Comparison of ENCODE assay signal across 8 cellular contexts in genomic region chr12:53659011-53659551, GRCh38. TPM values are rescaled to one million over a fixed set of nuclear protein-coding genes. Genes with fewer than 3 reads are reported as not detected.
A peak's percentile ranks its signal among the peaks of the same experiment; 100 is the strongest.
DNase-seq lines count a peak whose midpoint lies in the region; ATAC-seq and TF ChIP-seq lines count a peak whose summit lies in the region.

No MANE protein-coding gene starts in this region.

- peak overlapping the region in 6 of 12 donors; percentile 9 to 25 (median 18) for H3K4me3 ChIP-seq in heart left ventricle

- H3K9me3 Mint-ChIP-seq in HFFc6, result no peaks in the 10 kb centered on the region

- H3K27ac Mint-ChIP-seq in HFFc6, result peak overlapping the region; percentile 66

- peak overlapping the region; percentile 81 to 99 (median 90) for H3K27ac ChIP-seq in heart left ventricle

- 15 to 27% (median 20%) methylated on average over 3 of the region's 3 CpGs for WGBS in heart left ventricle, 4 donors

- peaks cover 18% of the 10 kb centered on the region for H3K4me1 Mint-ChIP-seq in HFFc6 (ENCODE audit: low read depth)

- H3K27me3 ChIP-seq in heart left ventricle, result no peaks in the 10 kb centered on the region

- ATAC-seq in heart left ventricle (peak; percentile 76 to 92 (median 88)), HG02981 (IDR thresholded peaks at IDR 0.05; ENCODE audit: unreplicated experiment) (no peak), GM18868 (IDR thresholded peaks at IDR 0.05; ENCODE audit: unreplicated experiment) (no peak), HG03159 (IDR thresholded peaks at IDR 0.05; ENCODE audit: unreplicated experiment) (no peak)

- H3K36me3 ChIP-seq in heart left ventricle, result peaks cover 0 to 13% (median 11%) of the 10 kb centered on the region in 9 donors

- TF ChIP-seq CTCF in HFFc6 (IDR thresholded peaks at IDR 0.05), result no peak
- TF ChIP-seq CTCF in heart left ventricle (IDR thresholded peaks at IDR 0.05), result no peak

- no peaks in the 10 kb centered on the region for H3K9me3 ChIP-seq in heart left ventricle

- H3K27me3 Mint-ChIP-seq in HFFc6 (ENCODE audit: insufficient read depth), result no peaks in the 10 kb centered on the region

- no peak overlapping the region for H3K4me3 Mint-ChIP-seq in HFFc6

- TF ChIP-seq POLR2A in heart left ventricle (IDR thresholded peaks at IDR 0.05), result no peak

- no peak for DNase-seq in HFFc6
- DNase-seq in SW480 (ENCODE audit: low spot score), result peak; percentile 87
- peak in 4 of 5 donors; percentile 49 to 62 (median 58) for DNase-seq in heart left ventricle
- peak; percentile 45 for DNase-seq in pulmonary artery endothelial cell (ENCODE audit: low read depth, low spot score)
- DNase-seq in NCI-H2227 (lab: John Stamatoyannopoulos, UW; ENCODE audit: unreplicated experiment), result no peak

- peaks cover 0 to 39% (median 31%) of the 10 kb centered on the region in 12 donors for H3K4me1 ChIP-seq in heart left ventricle

- intact Hi-C loops in heart left ventricle (cut with DNase I), result loop anchor here in 2 of 10 donors (2.0 kb wide), 2 partner anchors 32 to 34 kb away; partner anchors contain the start of gene ATF7 (in 1 of the 2)

- H3K36me3 Mint-ChIP-seq in HFFc6 (ENCODE audit: low read depth), result peaks cover 10% of the 10 kb centered on the region

RNA-seq across cellular contexts. Expression of gene ATP5MC2, which starts 16.8 kb away (rescaled TPM):
- 100 to 1,000 TPM; 257 to 366 (median 308) TPM for total RNA-seq in HFFc6 (2021; fragmentation: NEBNext Ultra II Directional; extraction: Animal tissue kit (Norgen Biotek cat#: 25700))
- total RNA-seq in heart left ventricle, result 100 to 1,000 TPM; 392 to 753 (median 520) TPM
- 100 to 1,000 TPM; 598 to 748 TPM for polyA plus RNA-seq in heart left ventricle
- total RNA-seq in pulmonary artery endothelial cell, result 103 and 144 TPM in 2 replicates

RNA-seq across cellular contexts. Expression of gene ATF7, which starts 32.9 kb away (rescaled TPM):
- 10 to 100 TPM; 23.6 to 32.1 (median 29.8) TPM for total RNA-seq in HFFc6 (2021; fragmentation: NEBNext Ultra II Directional; extraction: Animal tissue kit (Norgen Biotek cat#: 25700))
- total RNA-seq in heart left ventricle (10 to 100 TPM; 21.1 to 43.2 (median 32.0) TPM), pulmonary artery endothelial cell (10.5 and 12.1 TPM in 2 replicates)
- polyA plus RNA-seq in heart left ventricle, result 10 to 100 TPM; 20.0 to 21.3 TPM

Comparison
In these comparisons a context has a peak if more than half of its experiments do, and no peak if none do; other contexts are left out.
1. DNase-seq: peak in SW480 (single experiment), heart left ventricle (4 of 5) and pulmonary artery endothelial cell (single experiment); none in HFFc6 (single experiment) and NCI-H2227 (single experiment).
2. ATAC-seq: peak in heart left ventricle (4 of 4); none in HG02981 (single experiment), GM18868 (single experiment) and HG03159 (single experiment).